ENCODE assay signal across 7 cellular contexts in the genomic region with DNA sequence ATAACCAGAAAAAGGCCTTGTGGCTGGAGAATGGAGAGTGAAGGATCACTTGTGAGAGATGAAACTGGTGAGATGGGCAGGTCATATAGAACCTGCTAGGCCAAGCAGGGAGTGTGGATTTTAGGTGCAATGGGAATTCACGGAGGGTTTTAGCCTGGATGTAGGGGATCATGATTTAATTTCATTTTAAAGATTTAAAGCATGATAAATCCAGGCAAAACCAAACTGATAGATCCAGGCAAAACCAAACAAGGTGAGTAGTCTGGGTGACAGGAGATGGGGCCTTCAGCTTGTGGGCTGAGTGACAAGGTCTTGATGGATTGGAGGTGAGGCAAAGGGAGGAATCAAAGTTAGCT. TPM values are rescaled to one million over a fixed set of nuclear protein-coding genes. Genes with fewer than 3 reads are reported as not detected.
DNase-seq lines count a peak whose midpoint lies in the region; ATAC-seq and TF ChIP-seq lines count a peak whose summit lies in the region.

No MANE protein-coding gene starts in this region.

- intact Hi-C loops in Caco-2 (cut with micrococcal nuclease; ENCODE audit: unreplicated experiment) = loop anchor here (1.0 to 10.0 kb wide), 7 partner anchors 25 to 204 kb away; partner anchors contain the start of genes LPIN3, TOP1 and ZHX3

- no peaks in the 10 kb centered on the region for H3K9me2 ChIP-seq in Karpas-422 (replicated peaks; ENCODE audit: insufficient read depth, low read length)

- no peak overlapping the region for H2AFZ ChIP-seq in Karpas-422 (ENCODE audit: low read length)

- H4K20me1 ChIP-seq in Karpas-422 (ENCODE audit: insufficient read depth, low read depth, low read length) = peaks cover 4% of the 10 kb centered on the region; the same call in 1 of the 2 replicates

- H3K9me3 Mint-ChIP-seq in Caco-2 (ENCODE audit: unreplicated experiment) = no peaks in the 10 kb centered on the region
- H3K9me3 Mint-ChIP-seq in brain = no peaks in the 10 kb centered on the region
- no peaks in the 10 kb centered on the region for H3K9me3 Mint-ChIP-seq in neural crest cell

- H3K4me3 Mint-ChIP-seq in Caco-2 (ENCODE audit: unreplicated experiment) = peak overlapping the region; percentile 83
- H3K4me3 Mint-ChIP-seq in brain = peak overlapping the region; percentile 86 to 94 (median 90)
- H3K4me3 Mint-ChIP-seq in neural crest cell = peak overlapping the region; percentile 93

- H3K9me3 ChIP-seq in Caco-2 = no peaks in the 10 kb centered on the region
- no peaks in the 10 kb centered on the region for H3K9me3 ChIP-seq in Karpas-422 (ENCODE audit: low read length)

- POLR2A ChIA-PET in Caco-2 (lab: Charles Lee) = interaction anchor here (0.6 kb wide), 1 partner anchor 567 kb away, joined by 3 read pairs; no protein-coding TSS in a partner anchor

- H3K27ac ChIP-seq in Karpas-422 (ENCODE audit: low read length) = 0 out of 2 replicates have a peak overlapping the region, but pooled peaks have one; percentile 20

- H3K27me3 ChIP-seq in Caco-2 (replicated peaks; ENCODE audit: control insufficient read depth, insufficient read depth, low read length) (no peaks in the 10 kb centered on the region), Karpas-422 (ENCODE audit: low read length) (no peaks in the 10 kb centered on the region)

- no peak for ATAC-seq in GM18858 (IDR thresholded peaks at IDR 0.05; ENCODE audit: unreplicated experiment)

- DNase-seq in Caco-2 = no peak
- no peak for DNase-seq in Karpas-422
- DNase-seq in neural crest cell (ENCODE audit: low read depth, low spot score) = no peak
- DNase-seq in AG08396 (ENCODE audit: low spot score) = no peak
- DNase-seq in islet precursor cell = no peak

- H3K36me3 ChIP-seq in Caco-2 (ENCODE audit: control insufficient read depth, insufficient read depth, low read length) = 0 out of 2 replicates have a peak, but pooled peaks cover 2% of the 10 kb centered on the region
- H3K36me3 ChIP-seq in Karpas-422 (ENCODE audit: insufficient read depth, low read length) = no peaks in the 10 kb centered on the region

- H3K27ac Mint-ChIP-seq in Caco-2 (ENCODE audit: unreplicated experiment) (peak overlapping the region; percentile 82), brain (peak overlapping the region; percentile 94 to 100 (median 97)), neural crest cell (ENCODE audit: unreplicated experiment) (peak overlapping the region; percentile 97)

- no peaks in the 10 kb centered on the region for H3K27me3 Mint-ChIP-seq in Caco-2 (ENCODE audit: insufficient read depth, unreplicated experiment)
- no peaks in the 10 kb centered on the region for H3K27me3 Mint-ChIP-seq in brain
- peaks cover 3% of the 10 kb centered on the region for H3K27me3 Mint-ChIP-seq in neural crest cell (ENCODE audit: low read depth)

- no peak overlapping the region for H3K4me3 ChIP-seq in Caco-2 (ENCODE audit: low read depth, low read length)
- H3K4me3 ChIP-seq in Karpas-422 (ENCODE audit: low read length) = peak overlapping the region; percentile 85; the same call in 1 of the 2 replicates

- peaks cover 61% of the 10 kb centered on the region for H3K36me3 Mint-ChIP-seq in Caco-2 (ENCODE audit: insufficient read depth, unreplicated experiment)
- peaks cover 5% of the 10 kb centered on the region for H3K36me3 Mint-ChIP-seq in brain
- no peaks in the 10 kb centered on the region for H3K36me3 Mint-ChIP-seq in neural crest cell (ENCODE audit: low read depth)

- TSS peak; percentile 46 for BruUV-seq in Caco-2 (replicated peaks; lab: Mats Ljungman, UMichigan)

- H3K79me2 ChIP-seq in Karpas-422 (ENCODE audit: low read length) = peaks cover 35% of the 10 kb centered on the region

- no peak for TF ChIP-seq CTCF in Caco-2 (IDR thresholded peaks at IDR 0.05; ENCODE audit: insufficient read depth in 1 of 2, low read depth in 1 of 2, low read length in 1 of 2, severe bottlenecking in 1 of 2, unreplicated experiment in 1 of 2)
- no peak for TF ChIP-seq CTCF in brain (conservative IDR thresholded peaks at IDR 0.05)
- TF ChIP-seq CTCF in neural crest cell (conservative IDR thresholded peaks at IDR 0.05) = no peak

- peaks cover 17% of the 10 kb centered on the region for H3K4me1 ChIP-seq in Caco-2
- peaks cover 69% of the 10 kb centered on the region for H3K4me1 ChIP-seq in Karpas-422 (ENCODE audit: low read length)

- H3K4me2 ChIP-seq in Karpas-422 (ENCODE audit: low read depth, low read length, poor library complexity, severe bottlenecking) = peak overlapping the region; percentile 74

- H3K9ac ChIP-seq in Karpas-422 (ENCODE audit: low read length) = peak overlapping the region; percentile 91

- CTCF ChIA-PET in Caco-2 (lab: Charles Lee) = interaction anchor here (0.6 to 4.0 kb wide), 24 partner anchors 8 to 1086 kb away, joined by 3 to 83 read pairs (median 6); partner anchors contain the start of genes LPIN3 and ZHX3

- H3K4me1 Mint-ChIP-seq in Caco-2 (ENCODE audit: low read depth, unreplicated experiment) (peaks cover 21% of the 10 kb centered on the region), brain (peaks cover 50% of the 10 kb centered on the region), neural crest cell (peaks cover 39% of the 10 kb centered on the region)

RNA-seq across cellular contexts. Expression of gene PLCG1, which starts 1.5 kb away (rescaled TPM):
- 196 and 205 TPM in 2 replicates for total RNA-seq in Caco-2 (2022)
- 48.6 and 69.0 TPM in 2 replicates for total RNA-seq in Karpas-422 (2014; rRNA removed; shearing (Covaris generic); ENCODE audit: low replicate concordance)
- 75.9 TPM for polyA plus RNA-seq in brain (ENCODE audit: insufficient read depth, low read depth, low replicate concordance)
- total RNA-seq in neural crest cell = 297 and 320 TPM in 2 replicates
